8 cellular contexts compared by ENCODE assay signal in genomic region chr2:43169091-43169936, GRCh38. TPM values are rescaled to one million over a fixed set of nuclear protein-coding genes. Genes with fewer than 3 reads are reported as not detected.
DNase-seq lines count a peak whose midpoint lies in the region; ATAC-seq and TF ChIP-seq lines count a peak whose summit lies in the region.

No MANE protein-coding gene starts in this region.

- H3K4me3 Mint-ChIP-seq in activated naive CD8-positive, alpha-beta T cell, result peak overlapping the region; percentile 80

- H3K4me3 ChIP-seq in liver (ENCODE audit: low read depth in 1 of 3, low read length in 3 of 3) (no peak overlapping the region), upper lobe of left lung (peak overlapping the region in 1 of 4 donors; percentile 16)

- peak overlapping the region; percentile 65 to 78 for H3K27ac ChIP-seq in liver (ENCODE audit: low read depth in 1 of 2, low read length in 2 of 2)
- peak overlapping the region; percentile 79 to 88 (median 86) for H3K27ac ChIP-seq in upper lobe of left lung

- no peak for TF ChIP-seq EP300 in upper lobe of left lung (IDR thresholded peaks at IDR 0.05)

- H3K9me3 ChIP-seq in liver (ENCODE audit: control insufficient read depth in 4 of 4, low read length in 3 of 4) (no peaks in the 10 kb centered on the region), upper lobe of left lung (no peaks in the 10 kb centered on the region)

- peaks cover 68% of the 10 kb centered on the region for H3K4me1 Mint-ChIP-seq in activated naive CD8-positive, alpha-beta T cell (ENCODE audit: low read depth)

- H3K27me3 Mint-ChIP-seq in activated naive CD8-positive, alpha-beta T cell, result no peaks in the 10 kb centered on the region

- WGBS in liver, result 65% methylated on average over 24 of the region's 24 CpGs
- 42% methylated on average over 5 to 24 of the region's 24 CpGs for WGBS in upper lobe of left lung, 2 donors

- H3K36me3 ChIP-seq in liver (ENCODE audit: control insufficient read depth in 4 of 4, insufficient read depth in 3 of 4, low read depth in 1 of 4, low read length in 3 of 4) (no peaks in the 10 kb centered on the region), upper lobe of left lung (no peaks in the 10 kb centered on the region)

- H3K27me3 ChIP-seq in liver (ENCODE audit: control insufficient read depth in 4 of 4, insufficient read depth in 4 of 4, low read length in 3 of 4) (no peaks in the 10 kb centered on the region), upper lobe of left lung (no peaks in the 10 kb centered on the region)

- peak overlapping the region; percentile 97 for H3K27ac Mint-ChIP-seq in activated naive CD8-positive, alpha-beta T cell

- no peak for TF ChIP-seq POLR2A in upper lobe of left lung (IDR thresholded peaks at IDR 0.05)

- DNase-seq in HUDEP-2 (lab: John Stamatoyannopoulos, UW; ENCODE audit: unreplicated experiment in 76 of 76), result peak in 72 of 76 experiments; percentile 15 to 93 (median 74)
- peak in 1 of 2 donors; percentile 75 for DNase-seq in upper lobe of left lung
- DNase-seq in AG08395 (ENCODE audit: low spot score), result no peak
- no peak for DNase-seq in hepatic stellate cell (ENCODE audit: low spot score)

- H3K9ac ChIP-seq in liver (ENCODE audit: low read depth in 1 of 2, low read length in 2 of 2), result no peak overlapping the region

- no peak for TF ChIP-seq RAD21 in liver (IDR thresholded peaks at IDR 0.05)

- peaks cover 0 to 11% (median 3%) of the 10 kb centered on the region in 4 donors for H3K4me1 ChIP-seq in liver (ENCODE audit: control insufficient read depth in 4 of 4, insufficient read depth in 4 of 4, low read length in 3 of 4)
- peaks cover 52 to 58% (median 54%) of the 10 kb centered on the region in 4 donors for H3K4me1 ChIP-seq in upper lobe of left lung

- H3K9me3 Mint-ChIP-seq in activated naive CD8-positive, alpha-beta T cell (ENCODE audit: low read depth), result no peaks in the 10 kb centered on the region

- ATAC-seq in GM19043 (IDR thresholded peaks at IDR 0.05; ENCODE audit: low read depth, unreplicated experiment), result peak; percentile 48
- ATAC-seq in upper lobe of left lung (ENCODE audit: low FRiP score in 2 of 2), result peak; percentile 45 to 67
- ATAC-seq in GM18519 (IDR thresholded peaks at IDR 0.05; ENCODE audit: low FRiP score, unreplicated experiment), result no peak

- TF ChIP-seq CTCF in liver (IDR thresholded peaks at IDR 0.05; ENCODE audit: low read depth, low read length, missing input control) (no peak), upper lobe of left lung (IDR thresholded peaks at IDR 0.05) (no peak)

- no peaks in the 10 kb centered on the region for H3K36me3 Mint-ChIP-seq in activated naive CD8-positive, alpha-beta T cell

TF ChIP-seq in liver, 16 proteins besides CTCF, POLR2A, EP300 and RAD21:
- TF ChIP-seq ZBTB33 (IDR thresholded peaks at IDR 0.05) (no peak), JUND (IDR thresholded peaks at IDR 0.05) (no peak), HNF4A (conservative IDR thresholded peaks at IDR 0.05) (no peak), FOXA1 (IDR thresholded peaks at IDR 0.05) (no peak), NR2F2 (IDR thresholded peaks at IDR 0.05) (no peak), FOXA2 (IDR thresholded peaks at IDR 0.05) (no peak), SP1 (IDR thresholded peaks at IDR 0.05) (no peak), MAX (IDR thresholded peaks at IDR 0.05) (no peak), EGR1 (IDR thresholded peaks at IDR 0.05; ENCODE audit: low read depth in 2 of 2) (no peak)

RNA-seq across cellular contexts. Expression of gene ZFP36L2, which starts 57.1 kb away (rescaled TPM):
- total RNA-seq in liver (10 to 100 TPM; 10.3 to 19.7 TPM), upper lobe of left lung (100 to 1,000 TPM in 4 of 6 donors, 10 to 100 TPM in 2; 65.4 to 180 (median 127) TPM)
- polyA plus RNA-seq in liver, result 10 to 100 TPM; 18.1 to 26.8 TPM

Comparison
In these comparisons a context has a peak if more than half of its experiments do, and no peak if none do; other contexts are left out.
1. DNase-seq: peak in HUDEP-2 (72 of 76); none in AG08395 (single experiment) and hepatic stellate cell (single experiment).